ENCODE assay signal across 20 cellular contexts in genomic region chr2:54946220-54946568, GRCh38.
DNase-seq lines count a peak whose midpoint lies in the region; ATAC-seq and TF ChIP-seq lines count a peak whose summit lies in the region.
"Had no signal": no experiment of that assay in that cellular context is flagged by ENCODE, and none has a peak within 500 bp of the region (broad histone marks: within the 10 kb centered on the region; RNA-seq: fewer than 3 reads in every experiment).

No MANE protein-coding gene starts in this region.

- H3K9me3 Mint-ChIP-seq in natural killer cell = no peaks in the 10 kb centered on the region
- peaks cover 4% of the 10 kb centered on the region for H3K9me3 Mint-ChIP-seq in activated CD4-positive, alpha-beta T cell treated with anti-CD3 and anti-CD28 coated beads, Interleukin-2, amount 10 ng/mL, durations not matched to agents 7 days and 5 days
- H3K9me3 Mint-ChIP-seq: CD4-positive, alpha-beta memory T cell; memory B cell; stimulated activated memory B cell treated with anti-CD40 and anti-IgM and Interleukin-4, amounts not matched to agents 10 μg/mL and 1 μg/mL and 100 μg/mL, for 72 hours had no signal

- DNase-seq in coronary artery (ENCODE audit: low spot score) (no peak), natural killer cell (no peak), colonic mucosa (no peak), NCI-H1417 treated with DMSO at 0.1 percent for 48 hours (lab: John Stamatoyannopoulos, UW) (no peak)
- no peak for DNase-seq in activated CD4-positive, alpha-beta T cell treated with anti-CD3 and anti-CD28 coated beads, Interleukin-2, amount 10 ng/mL, durations not matched to agents 7 days and 5 days
- DNase-seq: activated CD4-positive, alpha-beta T cell treated with anti-CD3 and anti-CD28 coated beads, Interleukin-2, amount 50 U/mL, for 4 hours; activated gamma-delta T cell; CD4-positive, alpha-beta memory T cell; GDM1; KG1; NCI-H187; NCI-H69; SHP77; stimulated activated CD4-positive, alpha-beta T cell treated with anti-CD3 and anti-CD28 coated beads, Interleukin-4, amount 100 ng/mL, for 1 hour; T-helper 9 cell had no signal

- H3K27me3 ChIP-seq in colonic mucosa = no peaks in the 10 kb centered on the region

- ATAC-seq in natural killer cell = no peak
- no peak for ATAC-seq in GM21737 (IDR thresholded peaks at IDR 0.05; ENCODE audit: unreplicated experiment)
- ATAC-seq: stimulated activated memory B cell treated with anti-CD40 and anti-IgM and Interleukin-4, amounts not matched to agents 10 μg/mL and 1 μg/mL and 100 μg/mL, for 72 hours had no signal

- H3K4me3 Mint-ChIP-seq in natural killer cell = peak overlapping the region; percentile 52
- H3K4me3 Mint-ChIP-seq in activated CD4-positive, alpha-beta T cell treated with anti-CD3 and anti-CD28 coated beads, Interleukin-2, amount 10 ng/mL, durations not matched to agents 7 days and 5 days = no peak overlapping the region
- H3K4me3 Mint-ChIP-seq: CD4-positive, alpha-beta memory T cell; memory B cell; stimulated activated memory B cell treated with anti-CD40 and anti-IgM and Interleukin-4, amounts not matched to agents 10 μg/mL and 1 μg/mL and 100 μg/mL, for 72 hours had no signal

- TF ChIP-seq CTCF in VCaP (conservative IDR thresholded peaks at IDR 0.05) (no peak), coronary artery (IDR thresholded peaks at IDR 0.05) (no peak), natural killer cell (IDR thresholded peaks at IDR 0.05) (no peak), colonic mucosa (IDR thresholded peaks at IDR 0.05) (no peak)

- intact Hi-C loops in natural killer cell (cut with micrococcal nuclease) = no loop called here
- intact Hi-C loops in colonic mucosa (cut with DNase I) = no loop called here

- no peaks in the 10 kb centered on the region for H3K36me3 Mint-ChIP-seq in natural killer cell
- H3K36me3 Mint-ChIP-seq in activated CD4-positive, alpha-beta T cell treated with anti-CD3 and anti-CD28 coated beads, Interleukin-2, amount 10 ng/mL, durations not matched to agents 7 days and 5 days (ENCODE audit: low read depth) = peaks cover 2% of the 10 kb centered on the region
- H3K36me3 Mint-ChIP-seq: CD4-positive, alpha-beta memory T cell had no signal

- POLR2A ChIA-PET in activated CD4-positive, alpha-beta T cell treated with anti-CD3 and anti-CD28 coated beads, Interleukin-2, amount 10 ng/mL, durations not matched to agents 7 days and 5 days (lab: Charles Lee) = no interaction called here

- H3K27ac ChIP-seq in VCaP (peak overlapping the region; percentile 47), coronary artery (peak overlapping the region; percentile 13 to 87), temporal lobe (ENCODE audit: low read depth, low read length) (peak overlapping the region; percentile 92), colonic mucosa (no peak overlapping the region)

- H3K9me3 ChIP-seq in colonic mucosa = no peaks in the 10 kb centered on the region

- H3K27ac Mint-ChIP-seq in natural killer cell = peak overlapping the region; percentile 82 to 86
- no peak overlapping the region for H3K27ac Mint-ChIP-seq in activated CD4-positive, alpha-beta T cell treated with anti-CD3 and anti-CD28 coated beads, Interleukin-2, amount 10 ng/mL, durations not matched to agents 7 days and 5 days
- H3K27ac Mint-ChIP-seq: memory B cell; stimulated activated memory B cell treated with anti-CD40 and anti-IgM and Interleukin-4, amounts not matched to agents 10 μg/mL and 1 μg/mL and 100 μg/mL, for 72 hours had no signal

- peaks cover 33 to 42% of the 10 kb centered on the region in 2 donors for H3K4me1 Mint-ChIP-seq in natural killer cell
- H3K4me1 Mint-ChIP-seq in activated CD4-positive, alpha-beta T cell treated with anti-CD3 and anti-CD28 coated beads, Interleukin-2, amount 10 ng/mL, durations not matched to agents 7 days and 5 days = peaks cover 3% of the 10 kb centered on the region
- H3K4me1 Mint-ChIP-seq: memory B cell; stimulated activated memory B cell treated with anti-CD40 and anti-IgM and Interleukin-4, amounts not matched to agents 10 μg/mL and 1 μg/mL and 100 μg/mL, for 72 hours had no signal

- no peaks in the 10 kb centered on the region for H3K36me3 ChIP-seq in colonic mucosa

- CTCF ChIA-PET in activated CD4-positive, alpha-beta T cell treated with anti-CD3 and anti-CD28 coated beads, Interleukin-2, amount 10 ng/mL, durations not matched to agents 7 days and 5 days (lab: Charles Lee) = interaction anchor here (0.6 to 1.8 kb wide), 3 partner anchors 23 to 933 kb away, joined by 3 to 4 read pairs (median 3); no protein-coding TSS in a partner anchor

- H3K27me3 Mint-ChIP-seq in natural killer cell (ENCODE audit: low read depth in 2 of 2) = no peaks in the 10 kb centered on the region
- no peaks in the 10 kb centered on the region for H3K27me3 Mint-ChIP-seq in activated CD4-positive, alpha-beta T cell treated with anti-CD3 and anti-CD28 coated beads, Interleukin-2, amount 10 ng/mL, durations not matched to agents 7 days and 5 days
- H3K27me3 Mint-ChIP-seq: CD4-positive, alpha-beta memory T cell; memory B cell; stimulated activated memory B cell treated with anti-CD40 and anti-IgM and Interleukin-4, amounts not matched to agents 10 μg/mL and 1 μg/mL and 100 μg/mL, for 72 hours had no signal

- no peak overlapping the region for H3K4me3 ChIP-seq in coronary artery
- H3K4me3 ChIP-seq in colonic mucosa = no peak overlapping the region

- H3K9ac ChIP-seq in colonic mucosa (ENCODE audit: low read depth in 2 of 2, low read length in 2 of 2) = no peak overlapping the region

- H3K4me1 ChIP-seq in colonic mucosa = no peaks in the 10 kb centered on the region
